1 cellular context compared by ENCODE assay signal in genomic region chrX:135480076-135480475, GRCh38.
TF ChIP-seq lines count a peak whose summit lies in the region.

No MANE protein-coding gene starts in this region.

TF ChIP-seq in K562, 482 proteins besides CTCF, POLR2A, EP300 and RAD21 (continued from another document):
- TF ChIP-seq EGR1 (conservative IDR thresholded peaks at IDR 0.05), result peak; percentile 66
- peak; percentile 76; the same call in 1 of the 2 replicates for TF ChIP-seq ZNF512 (tag; IDR thresholded peaks at IDR 0.05)
- TF ChIP-seq ATF1 (CRISPR knock-in tag; IDR thresholded peaks at IDR 0.05), result no peak
- TF ChIP-seq ATF1 (tag; IDR thresholded peaks at IDR 0.05), result peak; percentile 61
- 0 out of 2 replicates have a peak, but pooled peaks have one; percentile 36 for TF ChIP-seq CREM (IDR thresholded peaks at IDR 0.05; ENCODE audit: low read depth)
TF ChIP-seq in K562: peak in this region for 4.
